ENCODE assay signal across 11 cellular contexts in the genomic region with DNA sequence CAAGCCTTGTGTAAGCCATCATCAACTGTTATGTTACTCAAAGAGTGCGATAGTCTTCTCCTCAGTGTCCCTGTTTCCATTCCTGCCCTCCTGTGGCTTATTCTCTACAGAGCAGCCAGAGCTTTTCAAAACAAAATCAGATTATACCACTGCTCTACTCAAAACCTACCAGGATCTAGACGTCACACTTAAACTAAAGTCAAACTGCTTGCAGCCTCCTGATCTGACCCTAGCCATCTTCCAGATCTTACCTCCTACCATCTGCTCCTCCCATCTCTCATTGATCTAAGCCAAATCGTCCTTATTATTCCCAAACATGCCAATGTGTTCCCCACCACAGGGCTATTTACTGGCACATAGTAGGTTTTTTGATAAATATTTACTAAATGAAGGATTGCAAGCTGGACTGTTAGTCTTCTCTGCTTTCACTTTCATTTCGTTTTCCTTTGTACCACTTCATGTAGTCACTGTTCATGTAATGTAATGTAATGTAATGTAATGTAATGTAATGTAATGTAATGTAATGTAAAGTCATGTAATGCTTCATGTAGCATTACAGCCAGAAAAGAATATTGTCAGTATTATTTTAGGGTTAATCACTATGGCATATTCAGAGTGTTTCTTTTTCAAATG.
DNase-seq lines count a peak whose midpoint lies in the region; ATAC-seq and TF ChIP-seq lines count a peak whose summit lies in the region.
"Had no signal": no experiment of that assay in that cellular context is flagged by ENCODE, and none has a peak within 500 bp of the region (broad histone marks: within the 10 kb centered on the region; RNA-seq: fewer than 3 reads in every experiment).

No MANE protein-coding gene starts in this region.

- H3K27me3 Mint-ChIP-seq in MCF 10A (ENCODE audit: insufficient read depth, unreplicated experiment) = no peaks in the 10 kb centered on the region
- no peaks in the 10 kb centered on the region for H3K27me3 Mint-ChIP-seq in stimulated activated memory B cell treated with anti-CD40 and anti-IgM and Interleukin-4, amounts not matched to agents 10 μg/mL and 1 μg/mL and 100 μg/mL, for 72 hours
- H3K27me3 Mint-ChIP-seq: IgD-negative memory B cell had no signal

- TF ChIP-seq CTCF in MCF 10A (IDR thresholded peaks at IDR 0.05; ENCODE audit: unreplicated experiment) = no peak
- no peak for TF ChIP-seq CTCF in breast epithelium (IDR thresholded peaks at IDR 0.05)
- TF ChIP-seq CTCF in WI38 (IDR thresholded peaks at IDR 0.05; ENCODE audit: low read depth, low read length) = no peak

- H3K79me1 ChIP-seq in mesendoderm (ENCODE audit: low read length) = no peaks in the 10 kb centered on the region

- H3K36me3 ChIP-seq in breast epithelium = no peaks in the 10 kb centered on the region
- no peaks in the 10 kb centered on the region for H3K36me3 ChIP-seq in mesendoderm (ENCODE audit: control insufficient read depth, insufficient read depth, low read length)
- H3K36me3 ChIP-seq: BE2C had no signal

- H3K79me2 ChIP-seq in mesendoderm (ENCODE audit: control insufficient read depth, insufficient read depth, low read length) = no peaks in the 10 kb centered on the region

- no peak overlapping the region for H2BK5ac ChIP-seq in mesendoderm (ENCODE audit: low read length)

- peak; percentile 48 for ATAC-seq in HG02798 (IDR thresholded peaks at IDR 0.05; ENCODE audit: poor library complexity, unreplicated experiment)
- ATAC-seq in stimulated activated memory B cell treated with anti-CD40 and anti-IgM and Interleukin-4, amounts not matched to agents 10 μg/mL and 1 μg/mL and 100 μg/mL, for 72 hours = no peak
- ATAC-seq in GM19463 (IDR thresholded peaks at IDR 0.05; ENCODE audit: unreplicated experiment) = no peak
- ATAC-seq: stimulated activated naive CD8-positive, alpha-beta T cell treated with anti-CD3 and anti-CD28 coated beads, Interleukin-15, Interleukin-2, amounts not matched to agents 100 U/mL and 50 U/mL, for 24 hours had no signal

- H3K23ac ChIP-seq in mesendoderm (ENCODE audit: low read length) = no peak overlapping the region

- CTCF ChIA-PET in MCF 10A (lab: Yijun Ruan, JAX) = no interaction called here

- H4K8ac ChIP-seq in mesendoderm (ENCODE audit: low read depth, low read length) = no peak overlapping the region

- H2BK120ac ChIP-seq in mesendoderm (ENCODE audit: low read depth, low read length) = no peak overlapping the region

- H3K4me3 ChIP-seq in breast epithelium = peak overlapping the region in 1 of 3 donors; percentile 36
- peak overlapping the region; percentile 35 for H3K4me3 ChIP-seq in WI38 (ENCODE audit: low read depth, low read length)
- no peak overlapping the region for H3K4me3 ChIP-seq in mesendoderm (ENCODE audit: low read length)

- H3K9me3 Mint-ChIP-seq in MCF 10A (ENCODE audit: unreplicated experiment) = no peaks in the 10 kb centered on the region
- H3K9me3 Mint-ChIP-seq in stimulated activated memory B cell treated with anti-CD40 and anti-IgM and Interleukin-4, amounts not matched to agents 10 μg/mL and 1 μg/mL and 100 μg/mL, for 72 hours = no peaks in the 10 kb centered on the region

- H3K4me2 ChIP-seq in mesendoderm (ENCODE audit: low read length) = no peak overlapping the region

- WGBS in mesendoderm (ENCODE audit: extremely low coverage, insufficient coverage, low lambda C conversion rate) = no CpG with 5 or more reads among the region's 4 CpGs

- POLR2A ChIA-PET in MCF 10A (lab: Yijun Ruan, JAX) = interaction anchor here (0.6 to 0.7 kb wide), 2 partner anchors 13 to 53 kb away, joined by 3 read pairs; no protein-coding TSS in a partner anchor

- H3K27me3 ChIP-seq in breast epithelium = no peaks in the 10 kb centered on the region
- no peaks in the 10 kb centered on the region for H3K27me3 ChIP-seq in mesendoderm (ENCODE audit: insufficient read depth, low read length, poor library complexity)
- H3K27me3 ChIP-seq: BE2C had no signal

- H3K27ac Mint-ChIP-seq in MCF 10A (ENCODE audit: low read depth, unreplicated experiment) = peak overlapping the region; percentile 62
- no peak overlapping the region for H3K27ac Mint-ChIP-seq in stimulated activated memory B cell treated with anti-CD40 and anti-IgM and Interleukin-4, amounts not matched to agents 10 μg/mL and 1 μg/mL and 100 μg/mL, for 72 hours
- H3K27ac Mint-ChIP-seq: IgD-negative memory B cell had no signal

- peak overlapping the region; percentile 54 for H3K4me3 Mint-ChIP-seq in MCF 10A (ENCODE audit: unreplicated experiment)
- H3K4me3 Mint-ChIP-seq in stimulated activated memory B cell treated with anti-CD40 and anti-IgM and Interleukin-4, amounts not matched to agents 10 μg/mL and 1 μg/mL and 100 μg/mL, for 72 hours = peak overlapping the region; percentile 51

- no peak overlapping the region for H4K5ac ChIP-seq in mesendoderm (ENCODE audit: low read length)

- no peak overlapping the region for H3K18ac ChIP-seq in mesendoderm (ENCODE audit: low read length)

- H3K4ac ChIP-seq in mesendoderm (ENCODE audit: low read depth, low read length) = no peak overlapping the region

- H3K36me3 Mint-ChIP-seq in MCF 10A (ENCODE audit: insufficient read depth, unreplicated experiment) = no peaks in the 10 kb centered on the region
- no peaks in the 10 kb centered on the region for H3K36me3 Mint-ChIP-seq in stimulated activated memory B cell treated with anti-CD40 and anti-IgM and Interleukin-4, amounts not matched to agents 10 μg/mL and 1 μg/mL and 100 μg/mL, for 72 hours
- H3K36me3 Mint-ChIP-seq: IgD-negative memory B cell had no signal

- no TSS peak for BruUV-seq in MCF 10A (replicated peaks; lab: Mats Ljungman, UMichigan)

- no peak for DNase-seq in MCF 10A (ENCODE audit: unreplicated experiment)
- DNase-seq in breast epithelium (ENCODE audit: low spot score in 2 of 2) = no peak
- no peak for DNase-seq in NCI-H774 (lab: John Stamatoyannopoulos, UW)
- DNase-seq in mesendoderm = no peak
- DNase-seq: BE2C; stimulated activated naive CD8-positive, alpha-beta T cell treated with anti-CD3 and anti-CD28 coated beads, Interleukin-15, Interleukin-2, amounts not matched to agents 100 U/mL and 50 U/mL, for 24 hours had no signal

- H3K9me3 ChIP-seq in breast epithelium = no peaks in the 10 kb centered on the region
- H3K9me3 ChIP-seq: BE2C had no signal

- H3K56ac ChIP-seq in mesendoderm (ENCODE audit: low read length) = no peak overlapping the region

- no peak overlapping the region for H2AK5ac ChIP-seq in mesendoderm (ENCODE audit: low read length)

- TF ChIP-seq POLR2A in breast epithelium (IDR thresholded peaks at IDR 0.05) = no peak

- peaks cover 12% of the 10 kb centered on the region for H3K4me1 Mint-ChIP-seq in MCF 10A (ENCODE audit: insufficient read depth, unreplicated experiment)
- H3K4me1 Mint-ChIP-seq in stimulated activated memory B cell treated with anti-CD40 and anti-IgM and Interleukin-4, amounts not matched to agents 10 μg/mL and 1 μg/mL and 100 μg/mL, for 72 hours = peaks cover 7% of the 10 kb centered on the region

- intact Hi-C loops in MCF 10A (cut with micrococcal nuclease) (no loop called here), breast epithelium (cut with DNase I; ENCODE audit: low total_unique reads) (no loop called here)

- H3K4me1 ChIP-seq in breast epithelium = no peaks in the 10 kb centered on the region
- no peaks in the 10 kb centered on the region for H3K4me1 ChIP-seq in mesendoderm (ENCODE audit: control insufficient read depth, low read depth, low read length)
- H3K4me1 ChIP-seq: BE2C had no signal

- H3K27ac ChIP-seq in breast epithelium = no peak overlapping the region
- H3K27ac ChIP-seq in mesendoderm (ENCODE audit: low read depth, low read length) = no peak overlapping the region

- H2BK15ac ChIP-seq in mesendoderm (replicated peaks; ENCODE audit: low read depth) = no peak overlapping the region

- no peak overlapping the region for H3K9ac ChIP-seq in mesendoderm (ENCODE audit: low read length)
